In the genomic region with DNA sequence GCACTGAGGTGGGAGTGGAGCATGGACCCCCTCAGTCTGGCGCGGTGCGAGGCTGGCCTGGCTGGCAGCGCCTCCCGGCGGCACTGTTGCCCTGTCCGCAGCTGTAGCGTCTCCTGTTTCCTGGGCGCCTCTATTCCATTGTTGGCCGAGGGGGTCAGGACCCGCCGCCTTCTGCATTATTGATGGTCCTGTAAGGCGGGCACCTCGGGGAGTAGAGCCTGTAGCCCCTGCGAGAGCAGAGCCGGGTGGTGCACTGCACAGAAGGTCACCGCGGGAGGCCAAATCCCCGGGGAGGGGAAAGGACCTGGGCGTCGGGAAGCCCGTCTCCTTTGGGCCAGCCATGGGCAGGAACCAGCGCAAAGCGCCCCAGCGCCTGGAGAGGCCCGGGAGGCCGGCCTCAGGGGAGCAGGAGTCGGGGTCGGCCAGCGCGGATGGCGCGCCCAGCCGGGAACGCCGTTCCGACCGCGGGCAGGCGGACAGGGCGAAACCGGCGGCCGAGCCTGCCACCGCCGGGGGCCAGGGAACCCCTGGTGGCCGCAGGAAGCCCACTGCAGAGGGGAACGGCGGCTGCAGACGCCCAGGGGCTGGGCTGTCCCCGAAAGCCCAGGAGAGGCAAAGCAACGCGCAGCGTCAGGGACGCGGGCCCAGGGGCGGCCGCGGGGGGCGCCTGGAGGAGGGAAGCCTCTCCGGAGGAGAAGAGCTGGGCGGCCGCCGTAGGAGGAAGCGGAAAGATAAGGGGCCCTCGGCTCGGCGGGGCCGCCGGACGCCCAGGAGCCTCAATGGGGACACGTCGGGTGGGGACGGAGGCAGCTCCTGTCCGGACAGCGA, we compare ENCODE assay signal across 8 cellular contexts.
DNase-seq lines count a peak whose midpoint lies in the region; ATAC-seq lines count a peak whose summit lies in the region.

A gene (plus strand): TSS at position 83 of the 828 bp plus-strand sequence. CDS start 258 bp downstream, at position 341.

- no peaks in the 10 kb centered on the region for H3K9me3 Mint-ChIP-seq in dendritic cell treated with granulocyte-macrophage colony-stimulating factor and Interleukin-4, amounts not matched to agents 40 ng/mL and 50 ng/mL, for 4 days
- H3K9me3 Mint-ChIP-seq in memory B cell = no peaks in the 10 kb centered on the region

- DNase-seq in DMS53 (lab: John Stamatoyannopoulos, UW) (peak; percentile 68), NCI-H1092 treated with DMSO at 0.1 percent for 48 hours (lab: John Stamatoyannopoulos, UW) (peak; percentile 53), memory B cell (ENCODE audit: low spot score in 2 of 2) (peak; percentile 56 to 80)
- peak; percentile 21 to 28 for DNase-seq in activated CD4-positive, alpha-beta T cell treated with anti-CD3 and anti-CD28 coated beads, Interleukin-2, amount 50 U/mL, for 24 hours (ENCODE audit: low read depth in 1 of 2, low spot score in 1 of 2)
- DNase-seq in stimulated activated CD8-positive, alpha-beta memory T cell treated with anti-CD3 and anti-CD28 coated beads, Interleukin-15, amount 100 ng/mL, for 1 hour (ENCODE audit: low read depth) = peak; percentile 27

- H3K36me3 Mint-ChIP-seq in dendritic cell treated with granulocyte-macrophage colony-stimulating factor and Interleukin-4, amounts not matched to agents 40 ng/mL and 50 ng/mL, for 4 days (ENCODE audit: low read depth) = peaks cover 21% of the 10 kb centered on the region
- H3K36me3 Mint-ChIP-seq in memory B cell = no peaks in the 10 kb centered on the region

- peak within 1 kb of the TSS; percentile 93 for H3K27ac Mint-ChIP-seq in dendritic cell treated with granulocyte-macrophage colony-stimulating factor and Interleukin-4, amounts not matched to agents 40 ng/mL and 50 ng/mL, for 4 days
- H3K27ac Mint-ChIP-seq in memory B cell = no peak within 1 kb of the TSS

- H3K27me3 Mint-ChIP-seq in dendritic cell treated with granulocyte-macrophage colony-stimulating factor and Interleukin-4, amounts not matched to agents 40 ng/mL and 50 ng/mL, for 4 days = no peaks in the 10 kb centered on the region
- no peaks in the 10 kb centered on the region for H3K27me3 Mint-ChIP-seq in memory B cell

- peaks cover 29% of the 10 kb centered on the region for H3K4me1 Mint-ChIP-seq in dendritic cell treated with granulocyte-macrophage colony-stimulating factor and Interleukin-4, amounts not matched to agents 40 ng/mL and 50 ng/mL, for 4 days (ENCODE audit: low read depth)
- H3K4me1 Mint-ChIP-seq in memory B cell = peaks cover 10% of the 10 kb centered on the region

- peak within 1 kb of the TSS; percentile 86 for H3K4me3 Mint-ChIP-seq in dendritic cell treated with granulocyte-macrophage colony-stimulating factor and Interleukin-4, amounts not matched to agents 40 ng/mL and 50 ng/mL, for 4 days
- H3K4me3 Mint-ChIP-seq in memory B cell = peak within 1 kb of the TSS; percentile 80

- intact Hi-C loops in dendritic cell treated with granulocyte-macrophage colony-stimulating factor and Interleukin-4, amounts not matched to agents 40 ng/mL and 50 ng/mL, for 4 days (cut with micrococcal nuclease) = loop anchor here (2.0 kb wide), 2 partner anchors 71 to 161 kb away; a partner anchor contains a TSS

- peak; percentile 51 for ATAC-seq in memory B cell (ENCODE audit: low read depth)
- ATAC-seq in GM21619 (IDR thresholded peaks at IDR 0.05; ENCODE audit: unreplicated experiment) = no peak
- ATAC-seq in GM21515 (IDR thresholded peaks at IDR 0.05; ENCODE audit: unreplicated experiment) = no peak
